In the genomic region with DNA sequence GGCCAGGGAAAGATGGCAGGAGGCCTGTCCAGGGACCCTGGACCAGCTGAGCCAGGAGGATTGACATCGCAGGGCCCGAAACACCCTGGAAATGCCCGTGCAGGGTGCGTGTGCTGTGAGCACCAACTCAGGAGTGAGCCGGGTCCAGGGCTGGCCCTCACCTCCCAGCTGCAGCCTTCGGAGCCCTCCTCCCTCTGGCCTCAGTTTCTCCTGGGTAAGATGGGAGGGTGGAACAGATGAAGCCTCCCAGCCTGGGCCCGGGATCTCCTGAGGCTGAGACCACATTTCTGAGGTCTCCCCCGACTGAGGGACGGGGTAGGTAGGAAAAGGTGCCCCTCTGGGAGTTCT, we compare ENCODE assay signal across 13 cellular contexts. TPM values are rescaled to one million over a fixed set of nuclear protein-coding genes. Genes with fewer than 3 reads are reported as not detected.
DNase-seq lines count a peak whose midpoint lies in the region; FAIRE-seq and TF ChIP-seq lines count a peak whose summit lies in the region.
"Had no signal": no experiment of that assay in that cellular context is flagged by ENCODE, and none has a peak within 500 bp of the region (broad histone marks: within the 10 kb centered on the region; RNA-seq: fewer than 3 reads in every experiment).

No MANE protein-coding gene starts in this region.

- no peaks in the 10 kb centered on the region for H3K27me3 ChIP-seq in WERI-Rb-1 (ENCODE audit: insufficient read depth, low read depth, severe bottlenecking)
- no peaks in the 10 kb centered on the region for H3K27me3 ChIP-seq in iPS-15b (ENCODE audit: control insufficient read depth, insufficient read depth, low read length)
- H3K27me3 ChIP-seq: cardiac muscle cell, MG63 had no signal

- no peaks in the 10 kb centered on the region for H3K27me3 Mint-ChIP-seq in activated T-cell treated with anti-CD3 and anti-CD28 coated beads, Interleukin-2, amount 50 U/mL, for 24 hours
- H3K27me3 Mint-ChIP-seq: naive thymus-derived CD8-positive, alpha-beta T cell had no signal

- no peaks in the 10 kb centered on the region for H3K9me3 ChIP-seq in WERI-Rb-1 (ENCODE audit: severe bottlenecking)
- H3K9me3 ChIP-seq in iPS-15b (ENCODE audit: control insufficient read depth, insufficient read depth, low read length) = no peaks in the 10 kb centered on the region
- H3K9me3 ChIP-seq: MG63 had no signal

- TF ChIP-seq CTCF in WERI-Rb-1 (IDR thresholded peaks at IDR 0.05; ENCODE audit: low read depth, low read length) = no peak

- no peak overlapping the region for H3K4me3 Mint-ChIP-seq in activated T-cell treated with anti-CD3 and anti-CD28 coated beads, Interleukin-2, amount 50 U/mL, for 24 hours
- H3K4me3 Mint-ChIP-seq: HFFc6 had no signal

- no peak overlapping the region for H3K27ac Mint-ChIP-seq in activated T-cell treated with anti-CD3 and anti-CD28 coated beads, Interleukin-2, amount 50 U/mL, for 24 hours
- H3K27ac Mint-ChIP-seq: HFFc6 had no signal

- DNase-seq in activated T-cell treated with anti-CD3 and anti-CD28 coated beads, Interleukin-2, amount 50 U/mL, for 24 hours = peak; percentile 28
- DNase-seq in activated T-cell treated with anti-CD3 and anti-CD28 coated beads, Interleukin-2, amount 50 U/mL, for 48 hours = no peak
- DNase-seq in WERI-Rb-1 = no peak
- no peak for DNase-seq in substantia nigra (lab: John Stamatoyannopoulos, UW)
- DNase-seq in stimulated activated CD4-positive, alpha-beta T cell treated with anti-CD3 and anti-CD28 coated beads, Interleukin-15, amount 100 ng/mL, for 24 hours = no peak
- DNase-seq in SIG-M5 (lab: John Stamatoyannopoulos, UW) = no peak
- no peak for DNase-seq in frontal cortex (ENCODE audit: low spot score in 2 of 2)

- H3K4me1 Mint-ChIP-seq in activated T-cell treated with anti-CD3 and anti-CD28 coated beads, Interleukin-2, amount 50 U/mL, for 24 hours (ENCODE audit: low read depth) = peaks cover 44% of the 10 kb centered on the region

- H3K4me3 ChIP-seq in WERI-Rb-1 (ENCODE audit: low read depth, low read length) (no peak overlapping the region), iPS-15b (ENCODE audit: low read depth, low read length) (no peak overlapping the region)
- H3K4me3 ChIP-seq: cardiac muscle cell, MG63 had no signal

- H3K9me3 Mint-ChIP-seq in activated T-cell treated with anti-CD3 and anti-CD28 coated beads, Interleukin-2, amount 50 U/mL, for 24 hours = no peaks in the 10 kb centered on the region
- H3K9me3 Mint-ChIP-seq: HFFc6; naive thymus-derived CD8-positive, alpha-beta T cell had no signal

- H3K9ac ChIP-seq in iPS-15b (ENCODE audit: low read depth, low read length) = peak overlapping the region; percentile 24

- H3K36me3 Mint-ChIP-seq in activated T-cell treated with anti-CD3 and anti-CD28 coated beads, Interleukin-2, amount 50 U/mL, for 24 hours (ENCODE audit: low read depth) = peaks cover 78% of the 10 kb centered on the region

- FAIRE-seq in frontal cortex (lab: Jason Lieb, UNC) = no peak

- peaks cover 8% of the 10 kb centered on the region for H3K4me1 ChIP-seq in iPS-15b (ENCODE audit: control insufficient read depth, insufficient read depth, low read length)

- H3K36me3 ChIP-seq in WERI-Rb-1 = peaks cover 77% of the 10 kb centered on the region
- H3K36me3 ChIP-seq in iPS-15b (ENCODE audit: control insufficient read depth, insufficient read depth, low read length) = peaks cover 11% of the 10 kb centered on the region
- H3K36me3 ChIP-seq: cardiac muscle cell had no signal

- H3K27ac ChIP-seq in WERI-Rb-1 (peak overlapping the region; percentile 57), substantia nigra (ENCODE audit: low read depth, low read length, poor library complexity, severe bottlenecking) (peak overlapping the region; percentile 74)
- H3K27ac ChIP-seq: cardiac muscle cell, epithelial cell of prostate had no signal

RNA-seq across cellular contexts. Expression of a gene that starts 5.3 kb away (rescaled TPM):
- 1.6 TPM for total RNA-seq in frontal cortex

RNA-seq across cellular contexts. Expression of a gene that starts 19.1 kb away (rescaled TPM):
- 3.7 TPM for total RNA-seq in frontal cortex
